11 cellular contexts compared by ENCODE assay signal in genomic region chr13:73056054-73056962, GRCh38. TPM values are rescaled to one million over a fixed set of nuclear protein-coding genes. Genes with fewer than 3 reads are reported as not detected.
DNase-seq lines count a peak whose midpoint lies in the region; ATAC-seq, FAIRE-seq and TF ChIP-seq lines count a peak whose summit lies in the region.
"Had no signal": no experiment of that assay in that cellular context is flagged by ENCODE, and none has a peak within 500 bp of the region (broad histone marks: within the 10 kb centered on the region; RNA-seq: fewer than 3 reads in every experiment).

No MANE protein-coding gene starts in this region.

- no peaks in the 10 kb centered on the region for H3K9me2 ChIP-seq in GM23338 (ENCODE audit: insufficient read depth)

- H3K79me2 ChIP-seq in GM23338 (replicated peaks; ENCODE audit: insufficient read depth) = no peaks in the 10 kb centered on the region

- intact Hi-C loops in esophagus muscularis mucosa (cut with DNase I) = loop anchor here (10.0 kb wide), 2 partner anchors 228 to 648 kb away; no protein-coding TSS in a partner anchor

- peak; percentile 19 to 72 for DNase-seq in HAP-1 (ENCODE audit: low spot score in 2 of 2)
- DNase-seq in RWPE2 (ENCODE audit: low spot score) = no peak
- DNase-seq in fibroblast of villous mesenchyme (ENCODE audit: low read depth) = peak; percentile 77
- DNase-seq in small intestine = peak; percentile 69
- DNase-seq in GM23338 (ENCODE audit: low spot score) = no peak
- no peak for DNase-seq in esophagus muscularis mucosa (ENCODE audit: extremely low spot score)
- no peak for DNase-seq in activated T-cell treated with anti-CD3 and anti-CD28 coated beads, Interleukin-2, amount 50 U/mL, for 48 hours
- DNase-seq in activated effector memory CD4-positive, alpha-beta T cell treated with anti-CD3 and anti-CD28 coated beads, Interleukin-2, amount 50 U/mL, for 16 hours = no peak
- DNase-seq: KBM-7; spleen; stimulated activated naive B cell treated with anti-CD40 and anti-IgM and Interleukin-4, amounts not matched to agents 10 μg/mL and 1 μg/mL and 100 μg/mL, for 72 hours had no signal

- H3K27ac ChIP-seq in RWPE2 (ENCODE audit: poor library complexity, severe bottlenecking) (peak overlapping the region; percentile 92), small intestine (ENCODE audit: low read depth in 1 of 2, low read length in 1 of 2) (peak overlapping the region; percentile 17 to 64), GM23338 (ENCODE audit: low read depth) (no peak overlapping the region), esophagus muscularis mucosa (replicated peaks in 1 of 4) (no peak overlapping the region)
- H3K27ac ChIP-seq: spleen had no signal

- no peaks in the 10 kb centered on the region; the same call in 2 of the 3 replicates for H3K36me3 Mint-ChIP-seq in GM23338 (ENCODE audit: low read depth)
- H3K36me3 Mint-ChIP-seq: stimulated activated naive B cell treated with anti-CD40 and anti-IgM and Interleukin-4, amounts not matched to agents 10 μg/mL and 1 μg/mL and 100 μg/mL, for 72 hours had no signal

- H2AFZ ChIP-seq in GM23338 = no peak overlapping the region

- H3K36me3 ChIP-seq in HAP-1 (replicated peaks) (no peaks in the 10 kb centered on the region; the same call in 1 of the 2 replicates), RWPE2 (ENCODE audit: low read depth) (peaks cover 15% of the 10 kb centered on the region), small intestine (ENCODE audit: control insufficient read depth in 2 of 2, insufficient read depth in 2 of 2, low read length in 2 of 2) (peaks cover 0 to 2% of the 10 kb centered on the region in 2 donors), GM23338 (ENCODE audit: insufficient read depth) (no peaks in the 10 kb centered on the region), esophagus muscularis mucosa (no peaks in the 10 kb centered on the region)
- H3K36me3 ChIP-seq: spleen had no signal

- H3K27me3 Mint-ChIP-seq in GM23338 (ENCODE audit: insufficient read depth, low read depth, poor library complexity) = peaks cover 30% of the 10 kb centered on the region

- no peaks in the 10 kb centered on the region for H3F3A ChIP-seq in GM23338 (replicated peaks; ENCODE audit: low read depth)

- TF ChIP-seq POLR2A in esophagus muscularis mucosa (IDR thresholded peaks at IDR 0.05; ENCODE audit: low read depth) = no peak

- no peak overlapping the region for H3K4me3 Mint-ChIP-seq in GM23338
- H3K4me3 Mint-ChIP-seq: stimulated activated naive B cell treated with anti-CD40 and anti-IgM and Interleukin-4, amounts not matched to agents 10 μg/mL and 1 μg/mL and 100 μg/mL, for 72 hours had no signal

- peaks cover 40% of the 10 kb centered on the region for H3K4me1 ChIP-seq in HAP-1
- H3K4me1 ChIP-seq in RWPE2 (ENCODE audit: insufficient read depth, poor library complexity, severe bottlenecking) = peaks cover 23% of the 10 kb centered on the region
- peaks cover 0 to 4% of the 10 kb centered on the region in 2 donors for H3K4me1 ChIP-seq in small intestine (ENCODE audit: control insufficient read depth in 2 of 2, insufficient read depth in 1 of 2, low read depth in 1 of 2, low read length in 1 of 2)
- peaks cover 19% of the 10 kb centered on the region; the same call in 1 of the 2 replicates for H3K4me1 ChIP-seq in GM23338 (ENCODE audit: insufficient read depth)
- H3K4me1 ChIP-seq in esophagus muscularis mucosa = peaks cover 6 to 19% (median 17%) of the 10 kb centered on the region in 4 donors

- 13 to 65% (median 44%) methylated on average over 9 of the region's 9 CpGs for WGBS in small intestine, 3 donors
- 77% methylated on average over 9 of the region's 9 CpGs for WGBS in esophagus muscularis mucosa

- H3K4me3 ChIP-seq in HAP-1 = no peak overlapping the region
- peak overlapping the region; percentile 35 for H3K4me3 ChIP-seq in RWPE2 (ENCODE audit: severe bottlenecking)
- no peak overlapping the region for H3K4me3 ChIP-seq in fibroblast of villous mesenchyme (ENCODE audit: low read depth, low read length)
- H3K4me3 ChIP-seq in small intestine (ENCODE audit: low read depth in 1 of 2, low read length in 2 of 2) = peak overlapping the region in 1 of 2 donors; percentile 30
- H3K4me3 ChIP-seq in GM23338 = no peak overlapping the region
- no peak overlapping the region for H3K4me3 ChIP-seq in esophagus muscularis mucosa
- H3K4me3 ChIP-seq: spleen had no signal

- H3K27me3 ChIP-seq in HAP-1 (ENCODE audit: low read depth) (no peaks in the 10 kb centered on the region), RWPE2 (ENCODE audit: insufficient read depth, poor library complexity, severe bottlenecking) (no peaks in the 10 kb centered on the region), small intestine (ENCODE audit: control insufficient read depth in 2 of 2, insufficient read depth in 2 of 2, low read length in 2 of 2) (no peaks in the 10 kb centered on the region), GM23338 (ENCODE audit: insufficient read depth) (peaks cover 40% of the 10 kb centered on the region), esophagus muscularis mucosa (peaks cover 0 to 3% (median 0%) of the 10 kb centered on the region in 4 donors)

- H4K20me1 ChIP-seq in GM23338 (replicated peaks; ENCODE audit: insufficient read depth) = no peaks in the 10 kb centered on the region

- in situ Hi-C loops in HAP-1 (cut with MboI; ENCODE audit: low sequenced_read_pairs) = loop anchor here (25.0 kb wide), 2 partner anchors 219 to 356 kb away; no protein-coding TSS in a partner anchor

- H3K4me2 ChIP-seq in GM23338 = no peak overlapping the region

- FAIRE-seq in small intestine (lab: Jason Lieb, UNC) = peak; percentile 65

- H3K9me3 ChIP-seq in HAP-1 (no peaks in the 10 kb centered on the region), RWPE2 (ENCODE audit: severe bottlenecking) (no peaks in the 10 kb centered on the region), small intestine (ENCODE audit: control insufficient read depth, low read depth) (no peaks in the 10 kb centered on the region), esophagus muscularis mucosa (no peaks in the 10 kb centered on the region)
- H3K9me3 ChIP-seq: spleen had no signal

- TF ChIP-seq CTCF in RWPE2 (IDR thresholded peaks at IDR 0.05; ENCODE audit: poor library complexity, severe bottlenecking) (no peak), fibroblast of villous mesenchyme (IDR thresholded peaks at IDR 0.05; ENCODE audit: insufficient read depth, low read depth, low read length) (no peak), GM23338 (conservative IDR thresholded peaks at IDR 0.05; ENCODE audit: low read depth in 2 of 2) (no peak), esophagus muscularis mucosa (IDR thresholded peaks at IDR 0.05) (no peak)

- ATAC-seq in RWPE2 (ENCODE audit: low read depth) (peak; percentile 52), GM23338 (no peak)
- ATAC-seq: stimulated activated naive B cell treated with anti-CD40 and anti-IgM and Interleukin-4, amounts not matched to agents 10 μg/mL and 1 μg/mL and 100 μg/mL, for 72 hours had no signal

- H3K9me3 Mint-ChIP-seq in GM23338 = no peaks in the 10 kb centered on the region; the same call in 2 of the 3 replicates
- H3K9me3 Mint-ChIP-seq: stimulated activated naive B cell treated with anti-CD40 and anti-IgM and Interleukin-4, amounts not matched to agents 10 μg/mL and 1 μg/mL and 100 μg/mL, for 72 hours had no signal

- peaks cover 29% of the 10 kb centered on the region for H3K4me1 Mint-ChIP-seq in GM23338

- no peak overlapping the region for H3K27ac Mint-ChIP-seq in GM23338
- H3K27ac Mint-ChIP-seq: stimulated activated naive B cell treated with anti-CD40 and anti-IgM and Interleukin-4, amounts not matched to agents 10 μg/mL and 1 μg/mL and 100 μg/mL, for 72 hours had no signal

- TF ChIP-seq EP300 in esophagus muscularis mucosa (IDR thresholded peaks at IDR 0.05) = no peak

TF ChIP-seq in GM23338, 12 proteins besides CTCF, POLR2A, EP300 and RAD21 (continues in another document):
- TF ChIP-seq REST (IDR thresholded peaks at IDR 0.05; ENCODE audit: unreplicated experiment) = no peak
- TF ChIP-seq POLR2AphosphoS5 (IDR thresholded peaks at IDR 0.05; ENCODE audit: low read depth) = no peak
- TF ChIP-seq EZH2 (IDR thresholded peaks at IDR 0.05; ENCODE audit: low read depth, unreplicated experiment) = no peak
- no peak for TF ChIP-seq EZH2phosphoT487 (IDR thresholded peaks at IDR 0.05; ENCODE audit: unreplicated experiment)
- TF ChIP-seq CREB1 (CRISPR knock-in tag; IDR thresholded peaks at IDR 0.05; ENCODE audit: low read depth) = no peak

RNA-seq across cellular contexts. Expression of gene KLF5, which starts 2.5 kb away (rescaled TPM):
- total RNA-seq in fibroblast of villous mesenchyme (6.1 and 15.1 TPM in 2 replicates), esophagus muscularis mucosa (1 to 10 TPM; 2.3 to 8.3 (median 4.7) TPM)
- polyA plus RNA-seq in small intestine (100 to 1,000 TPM; 126 to 178 (median 141) TPM), GM23338 (2016; fragmentation: Nextera tagmentation; extraction: Ambion mirVana) (1.7 and 1.8 TPM in 2 replicates)
- total RNA-seq in GM23338 (2014; rRNA removed; shearing (Covaris generic)) = 0.66 and 1.5 TPM in 2 replicates

Comparison
In these comparisons a context has a peak if more than half of its experiments do, and no peak if none do; other contexts are left out.
1. DNase-seq: peak in HAP-1 (2 of 2), fibroblast of villous mesenchyme (single experiment) and small intestine (single experiment); none in RWPE2 (single experiment), GM23338 (single experiment), esophagus muscularis mucosa (single experiment), activated T-cell treated with anti-CD3 and anti-CD28 coated beads, Interleukin-2, amount 50 U/mL, for 48 hours (0 of 2) and activated effector memory CD4-positive, alpha-beta T cell treated with anti-CD3 and anti-CD28 coated beads, Interleukin-2, amount 50 U/mL, for 16 hours (single experiment).
2. H3K27ac ChIP-seq: peak in RWPE2 (single experiment) and small intestine (2 of 2); none in GM23338 (single experiment) and esophagus muscularis mucosa (0 of 4).